Comparison of ENCODE assay signal across 1 cellular context in genomic region chr9:127557466-127557869, GRCh38.
TF ChIP-seq lines count a peak whose summit lies in the region.

No MANE protein-coding gene starts in this region.

TF ChIP-seq in liver, 16 proteins besides CTCF, POLR2A, EP300 and RAD21 (continued from another document):
- no peak for TF ChIP-seq MAX (IDR thresholded peaks at IDR 0.05)
- no peak for TF ChIP-seq EGR1 (IDR thresholded peaks at IDR 0.05; ENCODE audit: low read depth in 2 of 2)
- TF ChIP-seq YY1 (IDR thresholded peaks at IDR 0.05): no peak
- TF ChIP-seq REST (IDR thresholded peaks at IDR 0.05): no peak
- no peak for TF ChIP-seq FOXA2 (IDR thresholded peaks at IDR 0.05)
- TF ChIP-seq TAF1 (conservative IDR thresholded peaks at IDR 0.05): no peak
- no peak for TF ChIP-seq HNF4G (IDR thresholded peaks at IDR 0.05)
